ENCODE assay signal across 1 cellular context in the genomic region with DNA sequence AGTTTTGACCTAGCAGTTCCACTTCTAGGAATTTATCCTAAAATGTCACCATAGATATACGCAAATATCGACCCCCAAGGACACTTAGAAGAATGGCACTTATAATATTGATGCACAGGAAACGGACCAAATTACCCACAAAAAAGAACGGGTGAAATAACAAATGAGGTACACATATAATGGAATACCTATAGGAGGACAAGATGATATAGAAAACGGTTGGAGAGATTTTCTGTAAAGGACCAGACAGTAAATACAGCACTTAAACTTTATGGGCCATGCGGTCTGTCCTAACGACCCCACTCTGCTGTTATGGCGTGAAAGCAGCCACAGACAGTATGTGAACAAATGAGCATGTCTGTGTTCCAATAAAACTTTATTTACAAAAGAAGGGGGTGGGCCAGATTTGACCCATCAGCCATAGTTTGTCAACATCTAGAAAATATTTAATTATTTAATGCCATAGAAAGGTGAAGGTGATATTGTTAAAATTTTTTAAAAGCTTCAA.
TF ChIP-seq lines count a peak whose summit lies in the region.

No MANE protein-coding gene starts in this region.

TF ChIP-seq in endothelial cell of umbilical vein, 7 proteins besides CTCF, POLR2A, EP300 and RAD21:
- TF ChIP-seq MYC (IDR thresholded peaks at IDR 0.05; ENCODE audit: low read depth, low read length) (no peak), JUN (IDR thresholded peaks at IDR 0.05; ENCODE audit: borderline replicate concordance, insufficient read depth, insufficient read length, low read depth) (no peak), GATA2 (IDR thresholded peaks at IDR 0.05; ENCODE audit: insufficient read depth, insufficient read length, low read depth, low read length) (no peak), POLR2AphosphoS5 (IDR thresholded peaks at IDR 0.05; ENCODE audit: insufficient read depth, low read depth, low read length) (no peak), FOS (IDR thresholded peaks at IDR 0.05; ENCODE audit: borderline replicate concordance, insufficient read depth, low read length) (no peak), EZH2 (IDR thresholded peaks at IDR 0.05; ENCODE audit: borderline replicate concordance, low read depth, low read length, severe bottlenecking) (no peak)
- TF ChIP-seq, protein P1, sequence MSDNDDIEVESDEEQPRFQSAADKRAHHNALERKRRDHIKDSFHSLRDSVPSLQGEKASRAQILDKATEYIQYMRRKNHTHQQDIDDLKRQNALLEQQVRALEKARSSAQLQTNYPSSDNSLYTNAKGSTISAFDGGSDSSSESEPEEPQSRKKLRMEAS (IDR thresholded peaks at IDR 0.05; ENCODE audit: insufficient read depth, insufficient read length), result no peak
TF ChIP-seq in endothelial cell of umbilical vein: peak in this region for 0.
